In the genomic region with DNA sequence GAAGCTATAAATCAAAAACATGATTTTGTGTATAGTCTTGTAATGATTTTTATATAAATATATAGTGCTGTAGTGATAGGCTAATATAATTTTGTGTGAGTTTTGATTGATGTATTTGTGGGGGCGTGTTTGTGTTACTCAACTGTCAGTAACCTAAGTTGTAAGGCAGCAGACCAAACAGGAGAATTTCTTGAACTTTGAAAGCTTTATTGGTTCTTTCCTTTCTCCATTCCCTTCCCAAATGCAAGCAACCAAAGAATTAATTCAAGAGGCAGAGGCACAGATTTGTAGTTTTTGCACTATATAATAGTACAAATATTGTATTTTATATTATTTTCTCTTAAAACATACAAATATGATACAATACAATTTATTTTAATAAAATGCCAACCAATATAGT, we compare ENCODE assay signal across 1 cellular context.
TF ChIP-seq lines count a peak whose summit lies in the region.

No MANE protein-coding gene starts in this region.

TF ChIP-seq in GM12878, 131 proteins besides CTCF, POLR2A, EP300 and RAD21 (continued from another document):
- TF ChIP-seq ZBTB40 (IDR thresholded peaks at IDR 0.05; ENCODE audit: borderline replicate concordance), result peak; percentile 70; the same call in 1 of the 2 replicates
TF ChIP-seq in GM12878: peak in this region for 1.
